Comparison of ENCODE assay signal across 1 cellular context in genomic region chr2:157786663-157787363, GRCh38.
A peak's percentile ranks its signal among the peaks of the same experiment; 100 is the strongest.
TF ChIP-seq lines count a peak whose summit lies in the region.

No MANE protein-coding gene starts in this region.

TF ChIP-seq in K562, 482 proteins besides CTCF, POLR2A, EP300 and RAD21 (continued from another document and continues in another):
- TF ChIP-seq TFAP4 (CRISPR knock-in tag; IDR thresholded peaks at IDR 0.05; ENCODE audit: borderline replicate concordance) (peak; percentile 71), ETS1 (conservative IDR thresholded peaks at IDR 0.05; ENCODE audit: control insufficient read depth, low read depth, low read length) (no peak), HDGF (IDR thresholded peaks at IDR 0.05) (no peak), TRIM28 (IDR thresholded peaks at IDR 0.05) (no peak), TSHZ1 (CRISPR knock-in tag; IDR thresholded peaks at IDR 0.05) (no peak), GTF2B (IDR thresholded peaks at IDR 0.05; ENCODE audit: extremely low read depth, insufficient read length) (no peak), RHOXF2B (CRISPR knock-in tag; conservative IDR thresholded peaks at IDR 0.05) (no peak), NFRKB (IDR thresholded peaks at IDR 0.05; ENCODE audit: low read depth) (no peak; the same call in 1 of the 2 replicates), HNRNPLL (IDR thresholded peaks at IDR 0.05; ENCODE audit: low read depth, low read length, poor library complexity, severe bottlenecking) (no peak), ZNF644 (tag; IDR thresholded peaks at IDR 0.05; ENCODE audit: low read depth) (peak; percentile 91), FIP1L1 (IDR thresholded peaks at IDR 0.05; ENCODE audit: low read depth, low read length, poor library complexity, severe bottlenecking) (no peak), SETDB1 (IDR thresholded peaks at IDR 0.05; ENCODE audit: low read length) (no peak), MCM2 (IDR thresholded peaks at IDR 0.05; ENCODE audit: low read depth) (no peak), ZNF695 (CRISPR knock-in tag; IDR thresholded peaks at IDR 0.05) (no peak), BMI1 (IDR thresholded peaks at IDR 0.05; ENCODE audit: low read length) (no peak), RCOR1 (IDR thresholded peaks at IDR 0.05; ENCODE audit: borderline replicate concordance in 1 of 2, low read depth in 2 of 2, low read length in 2 of 2) (peak; percentile 74 to 95; a peak in 3 of 4 replicates), ILF3 (IDR thresholded peaks at IDR 0.05; ENCODE audit: borderline replicate concordance) (no peak), ZNF140 (CRISPR knock-in tag; IDR thresholded peaks at IDR 0.05) (no peak), KLF10 (CRISPR knock-in tag; IDR thresholded peaks at IDR 0.05) (no peak), NR4A1 (CRISPR knock-in tag; IDR thresholded peaks at IDR 0.05) (no peak), NR4A1 (tag; IDR thresholded peaks at IDR 0.05) (peak; percentile 92), FOXK2 (conservative IDR thresholded peaks at IDR 0.05 in 1 of 2, IDR thresholded peaks at IDR 0.05 in 1 of 2; ENCODE audit: low read depth in 2 of 2) (peak; percentile 85 to 88), STAT5A (IDR thresholded peaks at IDR 0.05; ENCODE audit: borderline replicate concordance, low read length) (peak; percentile 89), GABPB2 (CRISPR knock-in tag; conservative IDR thresholded peaks at IDR 0.05) (no peak), GTF2A2 (tag; IDR thresholded peaks at IDR 0.05) (0 out of 2 replicates have a peak, but pooled peaks have one; percentile 15), ZNF133 (CRISPR knock-in tag; IDR thresholded peaks at IDR 0.05) (no peak), ZNF263 (CRISPR knock-in tag; IDR thresholded peaks at IDR 0.05; ENCODE audit: borderline replicate concordance) (no peak), TGIF2 (CRISPR knock-in tag; IDR thresholded peaks at IDR 0.05) (no peak), PCBP2 (IDR thresholded peaks at IDR 0.05; ENCODE audit: low read depth, low read length, poor library complexity, severe bottlenecking) (no peak), ZBED1 (IDR thresholded peaks at IDR 0.05) (no peak), HMGN3 (IDR thresholded peaks at IDR 0.05; ENCODE audit: borderline replicate concordance, extremely low read depth, insufficient read length, low read depth, low read length) (peak; percentile 36), ZNF511 (CRISPR knock-in tag; IDR thresholded peaks at IDR 0.05) (no peak), KLF6 (CRISPR knock-in tag; IDR thresholded peaks at IDR 0.05; ENCODE audit: borderline replicate concordance) (no peak; the same call in 1 of the 2 replicates), YBX1 (IDR thresholded peaks at IDR 0.05) (no peak), SMARCA5 (IDR thresholded peaks at IDR 0.05) (no peak), ZNF318 (IDR thresholded peaks at IDR 0.05; ENCODE audit: borderline replicate concordance in 1 of 2, low read depth in 1 of 2) (peak in 1 of 2 experiments; percentile 89; a peak in 2 of 4 replicates), CSDE1 (IDR thresholded peaks at IDR 0.05) (no peak), ZNF79 (CRISPR knock-in tag; IDR thresholded peaks at IDR 0.05; ENCODE audit: low read depth) (no peak), ZBTB2 (IDR thresholded peaks at IDR 0.05) (peak; percentile 78; the same call in 1 of the 2 replicates), PML (IDR thresholded peaks at IDR 0.05; ENCODE audit: low read length) (peak; percentile 95), RFX5 (IDR thresholded peaks at IDR 0.05; ENCODE audit: low read depth, low read length) (no peak), HMGXB4 (CRISPR knock-in tag; IDR thresholded peaks at IDR 0.05) (no peak), NFIC (IDR thresholded peaks at IDR 0.05) (peak; percentile 80), FOXP1 (CRISPR knock-in tag; IDR thresholded peaks at IDR 0.05) (peak; percentile 49; the same call in 1 of the 2 replicates), ARID1B (IDR thresholded peaks at IDR 0.05) (peak; percentile 98), CREB3L1 (IDR thresholded peaks at IDR 0.05; ENCODE audit: borderline replicate concordance, low read depth) (peak; percentile 51; the same call in 1 of the 2 replicates), NR2C2 (CRISPR knock-in tag; IDR thresholded peaks at IDR 0.05) (no peak), NR2C2 (tag; IDR thresholded peaks at IDR 0.05) (peak; percentile 61; the same call in 1 of the 2 replicates)
